Comparison of ENCODE assay signal across 8 cellular contexts in the genomic region with DNA sequence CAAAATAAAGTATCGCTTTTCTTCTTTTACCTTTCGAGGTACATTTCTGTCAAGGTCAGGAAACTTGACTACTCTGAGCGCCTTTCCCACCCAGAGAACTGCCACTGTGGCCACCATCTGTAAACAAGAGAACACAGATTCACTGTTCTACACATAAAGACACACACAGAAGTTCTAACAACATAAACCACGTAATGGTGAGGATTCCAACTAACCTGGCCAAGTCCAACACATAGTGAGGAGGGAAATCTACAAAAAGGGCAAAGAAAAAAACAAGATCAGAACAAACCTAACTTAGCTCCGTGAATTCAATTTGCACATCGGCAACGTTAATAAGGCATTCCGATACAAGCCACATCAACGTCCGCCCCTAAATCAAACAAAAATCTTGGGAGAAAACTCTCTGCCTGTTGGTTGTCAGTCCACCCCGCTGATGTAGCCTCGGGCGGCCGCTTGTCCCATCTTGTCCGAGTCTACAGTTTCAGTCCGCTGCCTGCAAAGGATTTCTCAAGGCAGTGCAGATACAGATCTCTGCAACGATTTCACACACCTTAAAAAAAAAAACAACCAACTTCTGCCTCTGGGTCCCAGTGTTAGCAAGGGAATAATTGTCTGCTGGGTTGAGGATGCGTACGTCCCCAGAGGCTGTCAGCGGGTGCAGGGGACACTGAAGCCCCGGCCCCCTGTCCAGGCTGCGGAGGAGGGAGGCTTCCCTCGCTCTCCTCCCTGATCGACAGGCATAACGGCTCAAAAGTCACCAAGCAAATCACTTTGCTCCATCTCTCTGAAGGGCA. TPM values are rescaled to one million over a fixed set of nuclear protein-coding genes. Genes with fewer than 3 reads are reported as not detected.
DNase-seq lines count a peak whose midpoint lies in the region; ATAC-seq lines count a peak whose summit lies in the region.

No MANE protein-coding gene starts in this region.

- peaks cover 6 to 21% of the 10 kb centered on the region in 2 donors for H3K36me3 Mint-ChIP-seq in activated naive CD4-positive, alpha-beta T cell treated with anti-CD3 and anti-CD28 coated beads, Interleukin-2, amount 50 U/mL, for 72 hours

- ATAC-seq in HG02759 (IDR thresholded peaks at IDR 0.05; ENCODE audit: unreplicated experiment) (peak; percentile 4), GM21526 (IDR thresholded peaks at IDR 0.05; ENCODE audit: low FRiP score, unreplicated experiment) (no peak)
- peak in 1 of 2 donors; percentile 25 for ATAC-seq in activated naive CD4-positive, alpha-beta T cell treated with anti-CD3 and anti-CD28 coated beads, Interleukin-2, amount 50 U/mL, for 72 hours

- H3K27ac Mint-ChIP-seq in activated naive CD4-positive, alpha-beta T cell treated with anti-CD3 and anti-CD28 coated beads, Interleukin-2, amount 50 U/mL, for 72 hours = peak overlapping the region; percentile 12 to 88

- H3K9me3 Mint-ChIP-seq in activated naive CD4-positive, alpha-beta T cell treated with anti-CD3 and anti-CD28 coated beads, Interleukin-2, amount 50 U/mL, for 72 hours = no peaks in the 10 kb centered on the region

- peak; percentile 1 for DNase-seq in stimulated activated CD4-positive, alpha-beta T cell treated with anti-CD3 and anti-CD28 coated beads, Interleukin-12 subunit alpha, Interleukin-12 subunit beta, amount 100 ng/mL, for 4 hours
- DNase-seq in stimulated activated CD4-positive, alpha-beta T cell treated with anti-CD3 and anti-CD28 coated beads, Interleukin-4, amount 100 ng/mL, for 4 hours = no peak
- peak; percentile 25 for DNase-seq in NCI-H345 (lab: John Stamatoyannopoulos, UW)
- DNase-seq in activated naive CD4-positive, alpha-beta T cell treated with anti-CD3 and anti-CD28 coated beads, Interleukin-2, amount 50 U/mL, for 72 hours (ENCODE audit: low spot score in 2 of 2) = peak in 1 of 2 donors; percentile 17
- peak; percentile 33 for DNase-seq in glomerular visceral epithelial cell (ENCODE audit: extremely low spot score)
- peak in 38 of 56 donors; percentile 7 to 67 (median 36) for DNase-seq in nucleus accumbens (lab: John Stamatoyannopoulos, UW)

RNA-seq across cellular contexts. Expression of a gene that starts 1.0 kb away (rescaled TPM):
- 10 to 100 TPM; 11.7 to 12.5 TPM for total RNA-seq in activated naive CD4-positive, alpha-beta T cell treated with anti-CD3 and anti-CD28 coated beads, Interleukin-2, amount 50 U/mL, for 72 hours

Comparison
In these comparisons a context has a peak if more than half of its experiments do, and no peak if none do; other contexts are left out.
1. DNase-seq: peak in stimulated activated CD4-positive, alpha-beta T cell treated with anti-CD3 and anti-CD28 coated beads, Interleukin-12 subunit alpha, Interleukin-12 subunit beta, amount 100 ng/mL, for 4 hours (single experiment), NCI-H345 (single experiment), glomerular visceral epithelial cell (single experiment) and nucleus accumbens (38 of 56); none in stimulated activated CD4-positive, alpha-beta T cell treated with anti-CD3 and anti-CD28 coated beads, Interleukin-4, amount 100 ng/mL, for 4 hours (0 of 2).